In genomic region chr4:78346222-78346621, GRCh38 we compare ENCODE assay signal across 27 cellular contexts.
"Had no signal": no experiment of that assay in that cellular context is flagged by ENCODE, and none has a peak within 500 bp of the region (broad histone marks: within the 10 kb centered on the region; RNA-seq: fewer than 3 reads in every experiment).

No MANE protein-coding gene starts in this region.

- H3K27ac ChIP-seq: coronary artery, dorsolateral prefrontal cortex, epithelial cell of prostate, esophagus squamous epithelium, gastrocnemius medialis, heart right ventricle, left lung, lower lobe of right lung had no signal

- H3K4me1 ChIP-seq: esophagus squamous epithelium, gastrocnemius medialis, heart right ventricle, left lung, lower lobe of right lung had no signal

- ATAC-seq: esophagus mucosa; gastrocnemius medialis; heart right ventricle; left cardiac atrium; left lung; left ventricle myocardium superior; lower lobe of right lung; naive thymus-derived CD4-positive, alpha-beta T cell had no signal

- H3K36me3 ChIP-seq: esophagus squamous epithelium, gastrocnemius medialis, heart right ventricle, left lung, lower lobe of right lung had no signal

- H3K27me3 ChIP-seq: dorsolateral prefrontal cortex, esophagus squamous epithelium, gastrocnemius medialis, heart right ventricle, left lung had no signal

- H3K9me3 ChIP-seq: esophagus squamous epithelium, gastrocnemius medialis, heart right ventricle, left lung, lower lobe of right lung had no signal

- FAIRE-seq: colon, endometrium, islet of Langerhans, keratinocyte had no signal

- H3K4me3 ChIP-seq: coronary artery, dorsolateral prefrontal cortex, esophagus squamous epithelium, gastrocnemius medialis, heart right ventricle, left lung, lower lobe of right lung had no signal

- DNase-seq: dermis blood vessel endothelial cell; dorsolateral prefrontal cortex; effector CD4-positive, alpha-beta T cell; effector memory CD4-positive, alpha-beta T cell; erythroblast; esophagus squamous epithelium; foreskin fibroblast; foreskin melanocyte; gastrocnemius medialis; glutamatergic neuron; head of caudate nucleus; heart right ventricle; hippocampal formation; left cardiac atrium; left lung; left ventricle myocardium superior; lower lobe of right lung; mesenchymal stem cell; midbrain; naive thymus-derived CD4-positive, alpha-beta T cell had no signal
